ENCODE assay signal across 10 cellular contexts in the genomic region with DNA sequence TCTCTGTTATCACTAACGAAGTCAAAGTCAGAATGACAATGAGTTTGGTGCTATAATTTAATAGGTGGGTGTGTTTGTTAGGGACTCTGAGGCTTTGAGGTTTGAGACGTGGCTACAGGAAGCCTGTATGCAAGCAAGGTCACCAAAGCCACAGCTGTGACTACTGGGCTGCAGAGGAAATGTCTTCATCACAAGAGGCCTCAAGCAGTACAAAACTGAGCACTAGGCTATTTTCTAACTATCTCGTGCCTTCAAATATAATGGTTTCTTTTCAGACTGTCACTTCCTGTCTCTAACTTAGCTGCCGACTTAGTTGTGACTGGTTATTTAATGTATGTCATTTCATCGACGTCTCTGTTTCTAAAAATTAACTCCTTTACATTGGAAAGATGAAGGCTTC.
DNase-seq lines count a peak whose midpoint lies in the region; ATAC-seq, FAIRE-seq and TF ChIP-seq lines count a peak whose summit lies in the region.
"Had no signal": no experiment of that assay in that cellular context is flagged by ENCODE, and none has a peak within 500 bp of the region (broad histone marks: within the 10 kb centered on the region; RNA-seq: fewer than 3 reads in every experiment).

No MANE protein-coding gene starts in this region.

- in situ Hi-C loops in KBM-7 (cut with MboI; ENCODE audit: low pct_unique_long_range_greater_than_20kb, low sequenced_read_pairs) = no loop called here

- H3K4me1 ChIP-seq in pancreas (no peaks in the 10 kb centered on the region), thyroid gland (no peaks in the 10 kb centered on the region)
- H3K4me1 ChIP-seq: suprapubic skin had no signal

- no peaks in the 10 kb centered on the region for H3K27me3 ChIP-seq in pancreas
- H3K27me3 ChIP-seq in thyroid gland = no peaks in the 10 kb centered on the region
- H3K27me3 ChIP-seq: heart left ventricle, suprapubic skin had no signal

- peak overlapping the region; percentile 87 for H3K27ac Mint-ChIP-seq in activated T-helper 1 cell treated with anti-CD3 and anti-CD28 coated beads, Interleukin-12 subunit alpha, Interleukin-12 subunit beta, Interleukin-2, Interleukin-4 antibody, amounts not matched to agents 30 ng/mL and 10 ng/mL and 1 ng/mL, durations not matched to agents 14 hours and 24 hours and 36 hours

- H3K4me3 Mint-ChIP-seq in activated T-helper 1 cell treated with anti-CD3 and anti-CD28 coated beads, Interleukin-12 subunit alpha, Interleukin-12 subunit beta, Interleukin-2, Interleukin-4 antibody, amounts not matched to agents 30 ng/mL and 10 ng/mL and 1 ng/mL, durations not matched to agents 14 hours and 24 hours and 36 hours = peak overlapping the region; percentile 48

- no peaks in the 10 kb centered on the region for H3K36me3 ChIP-seq in pancreas
- peaks cover 0 to 6% of the 10 kb centered on the region in 2 donors for H3K36me3 ChIP-seq in thyroid gland

- H3K4me3 ChIP-seq in pancreas = no peak overlapping the region
- no peak overlapping the region for H3K4me3 ChIP-seq in thyroid gland (replicated peaks in 1 of 3)
- H3K4me3 ChIP-seq: heart left ventricle, suprapubic skin had no signal

- ATAC-seq in pancreas (peak in 3 of 4 donors; percentile 25 to 64 (median 60)), HG03571 (IDR thresholded peaks at IDR 0.05; ENCODE audit: unreplicated experiment) (no peak), GM19452 (IDR thresholded peaks at IDR 0.05; ENCODE audit: unreplicated experiment) (no peak)

- TF ChIP-seq POLR2A in GM12891 (IDR thresholded peaks at IDR 0.05; ENCODE audit: low read depth, low read length) (no peak), thyroid gland (IDR thresholded peaks at IDR 0.05) (no peak)

- DNase-seq in GM12891 (ENCODE audit: insufficient read length, low spot score) (peak; percentile 39), KBM-7 (peak; percentile 36), pancreas (no peak), DMS53 (lab: John Stamatoyannopoulos, UW) (no peak), thyroid gland (no peak)
- peak; percentile 56 for DNase-seq in activated T-helper 1 cell treated with anti-CD3 and anti-CD28 coated beads, Interleukin-12 subunit alpha, Interleukin-12 subunit beta, Interleukin-2, Interleukin-4 antibody, amounts not matched to agents 30 ng/mL and 10 ng/mL and 1 ng/mL, durations not matched to agents 14 hours and 24 hours and 36 hours (ENCODE audit: low spot score)
- DNase-seq: heart left ventricle had no signal

- H3K9me3 ChIP-seq in pancreas = no peaks in the 10 kb centered on the region
- H3K9me3 ChIP-seq in thyroid gland = no peaks in the 10 kb centered on the region
- H3K9me3 ChIP-seq: heart left ventricle, suprapubic skin had no signal

- intact Hi-C loops in activated T-helper 1 cell treated with anti-CD3 and anti-CD28 coated beads, Interleukin-12 subunit alpha, Interleukin-12 subunit beta, Interleukin-2, Interleukin-4 antibody, amounts not matched to agents 30 ng/mL and 10 ng/mL and 1 ng/mL, durations not matched to agents 14 hours and 24 hours and 36 hours (cut with micrococcal nuclease) = no loop called here
- intact Hi-C loops in pancreas (cut with DNase I) (no loop called here), thyroid gland (cut with DNase I) (no loop called here)

- H3K9me3 Mint-ChIP-seq in activated T-helper 1 cell treated with anti-CD3 and anti-CD28 coated beads, Interleukin-12 subunit alpha, Interleukin-12 subunit beta, Interleukin-2, Interleukin-4 antibody, amounts not matched to agents 30 ng/mL and 10 ng/mL and 1 ng/mL, durations not matched to agents 14 hours and 24 hours and 36 hours = no peaks in the 10 kb centered on the region

- FAIRE-seq in GM12891 (lab: Jason Lieb, UNC) = no peak
- FAIRE-seq in pancreas (lab: Jason Lieb, UNC) = no peak

- H3K27me3 Mint-ChIP-seq in activated T-helper 1 cell treated with anti-CD3 and anti-CD28 coated beads, Interleukin-12 subunit alpha, Interleukin-12 subunit beta, Interleukin-2, Interleukin-4 antibody, amounts not matched to agents 30 ng/mL and 10 ng/mL and 1 ng/mL, durations not matched to agents 14 hours and 24 hours and 36 hours (ENCODE audit: insufficient read depth) = no peaks in the 10 kb centered on the region

- TF ChIP-seq CTCF in pancreas (IDR thresholded peaks at IDR 0.05) = no peak
- no peak for TF ChIP-seq CTCF in thyroid gland (IDR thresholded peaks at IDR 0.05)

- peak overlapping the region in 1 of 4 donors; percentile 13 for H3K27ac ChIP-seq in pancreas
- no peak overlapping the region for H3K27ac ChIP-seq in thyroid gland
- H3K27ac ChIP-seq: suprapubic skin had no signal

- peaks cover 36% of the 10 kb centered on the region for H3K36me3 Mint-ChIP-seq in activated T-helper 1 cell treated with anti-CD3 and anti-CD28 coated beads, Interleukin-12 subunit alpha, Interleukin-12 subunit beta, Interleukin-2, Interleukin-4 antibody, amounts not matched to agents 30 ng/mL and 10 ng/mL and 1 ng/mL, durations not matched to agents 14 hours and 24 hours and 36 hours (ENCODE audit: low read depth)

- peaks cover 51% of the 10 kb centered on the region for H3K4me1 Mint-ChIP-seq in activated T-helper 1 cell treated with anti-CD3 and anti-CD28 coated beads, Interleukin-12 subunit alpha, Interleukin-12 subunit beta, Interleukin-2, Interleukin-4 antibody, amounts not matched to agents 30 ng/mL and 10 ng/mL and 1 ng/mL, durations not matched to agents 14 hours and 24 hours and 36 hours (ENCODE audit: low read depth)

- WGBS in pancreas, 2 donors = 71 to 73% methylated on average over 6 of the region's 6 CpGs
- 71 to 77% methylated on average over 6 of the region's 6 CpGs for WGBS in thyroid gland, 2 donors

TF ChIP-seq in GM12891, 5 proteins besides CTCF, POLR2A, EP300 and RAD21:
- no peak for TF ChIP-seq PAX5 (IDR thresholded peaks at IDR 0.05; ENCODE audit: insufficient read depth, low read length, severe bottlenecking)
- 0 out of 2 replicates have a peak, but pooled peaks have one; percentile 45 for TF ChIP-seq POU2F2 (IDR thresholded peaks at IDR 0.05; ENCODE audit: low read depth, low read length)
- peak; percentile 44 for TF ChIP-seq SPI1 (IDR thresholded peaks at IDR 0.05; ENCODE audit: low read depth, low read length)
- no peak for TF ChIP-seq POLR2AphosphoS5 (IDR thresholded peaks at IDR 0.05; ENCODE audit: low read depth, low read length)
- TF ChIP-seq TAF1 (IDR thresholded peaks at IDR 0.05; ENCODE audit: low read depth, low read length) = no peak
TF ChIP-seq in GM12891: peak in this region for 2.

Comparison
In these comparisons a context has a peak if more than half of its experiments do, and no peak if none do; other contexts are left out.
1. DNase-seq: peak in GM12891 (single experiment), KBM-7 (single experiment) and activated T-helper 1 cell treated with anti-CD3 and anti-CD28 coated beads, Interleukin-12 subunit alpha, Interleukin-12 subunit beta, Interleukin-2, Interleukin-4 antibody, amounts not matched to agents 30 ng/mL and 10 ng/mL and 1 ng/mL, durations not matched to agents 14 hours and 24 hours and 36 hours (single experiment); none in pancreas (0 of 6), DMS53 (single experiment) and thyroid gland (0 of 2).
2. ATAC-seq: peak in pancreas (3 of 4); none in HG03571 (single experiment) and GM19452 (single experiment).